In the genomic region with DNA sequence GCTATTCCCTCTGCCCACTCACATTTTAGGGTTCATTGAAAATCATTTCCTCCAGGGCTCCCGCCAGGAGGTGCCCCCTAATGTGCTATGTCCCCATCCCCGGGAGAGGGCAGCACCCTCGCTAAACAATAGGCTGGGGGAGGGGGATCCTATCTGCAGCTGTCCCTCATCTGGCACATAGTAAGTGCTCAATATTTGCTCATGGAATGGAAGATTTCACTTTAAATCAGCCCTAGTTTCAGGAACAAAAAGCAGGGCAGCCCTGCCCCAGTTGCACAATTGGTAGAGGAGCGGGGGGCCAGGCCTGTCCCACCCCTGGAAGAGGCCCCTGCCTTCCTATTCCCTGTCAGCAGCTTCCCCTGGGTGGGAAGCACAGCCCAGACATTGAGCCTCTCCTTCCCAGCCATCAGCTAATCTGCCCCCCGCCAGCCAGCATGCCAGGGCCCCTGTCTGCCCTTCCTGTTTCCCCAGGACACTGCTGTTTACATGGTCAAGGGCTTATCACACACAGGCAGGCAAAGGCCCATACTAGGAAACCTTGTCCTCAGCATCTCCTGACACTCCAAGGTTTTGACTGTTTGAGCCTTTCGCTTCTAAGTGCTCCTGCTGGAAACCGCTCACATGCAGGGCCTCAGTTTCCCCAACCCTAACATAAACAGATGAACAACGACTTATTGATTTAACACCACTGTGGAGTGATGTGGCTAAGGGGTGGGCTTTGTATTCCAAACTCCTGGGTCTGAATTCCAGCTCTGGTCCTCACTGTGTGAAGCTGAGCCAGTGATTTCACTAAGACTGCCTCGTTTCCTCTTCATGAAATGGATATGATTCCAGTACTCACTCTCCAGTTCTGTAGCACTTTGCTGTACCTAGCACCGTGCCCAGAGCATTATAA, we compare ENCODE assay signal across 11 cellular contexts.
DNase-seq lines count a peak whose midpoint lies in the region; ATAC-seq and TF ChIP-seq lines count a peak whose summit lies in the region.
"Had no signal": no experiment of that assay in that cellular context is flagged by ENCODE, and none has a peak within 500 bp of the region (broad histone marks: within the 10 kb centered on the region; RNA-seq: fewer than 3 reads in every experiment).

No MANE protein-coding gene starts in this region.

- POLR2A ChIA-PET in OCI-LY7 (lab: Charles Lee), result no interaction called here

- H3K27me3 Mint-ChIP-seq in activated naive CD4-positive, alpha-beta T cell treated with anti-CD3 and anti-CD28 coated beads, Interleukin-2, amount 10 ng/mL, durations not matched to agents 7 days and 5 days, result peaks cover 7% of the 10 kb centered on the region

- no peaks in the 10 kb centered on the region for H3K36me3 Mint-ChIP-seq in activated naive CD4-positive, alpha-beta T cell treated with anti-CD3 and anti-CD28 coated beads, Interleukin-2, amount 10 ng/mL, durations not matched to agents 7 days and 5 days

- TF ChIP-seq CTCF in OCI-LY7 (conservative IDR thresholded peaks at IDR 0.05; ENCODE audit: low read length), result peak; percentile 75
- TF ChIP-seq CTCF in epithelial cell of proximal tubule (conservative IDR thresholded peaks at IDR 0.05; ENCODE audit: low read depth, low read length), result peak; percentile 21

- H3K9me3 Mint-ChIP-seq in activated naive CD4-positive, alpha-beta T cell treated with anti-CD3 and anti-CD28 coated beads, Interleukin-2, amount 10 ng/mL, durations not matched to agents 7 days and 5 days, result no peaks in the 10 kb centered on the region

- H3K4me1 Mint-ChIP-seq in activated naive CD4-positive, alpha-beta T cell treated with anti-CD3 and anti-CD28 coated beads, Interleukin-2, amount 10 ng/mL, durations not matched to agents 7 days and 5 days, result no peaks in the 10 kb centered on the region

- no peaks in the 10 kb centered on the region for H4K20me1 ChIP-seq in OCI-LY7 (ENCODE audit: insufficient read depth, low read length)

- H3K27ac Mint-ChIP-seq in activated naive CD4-positive, alpha-beta T cell treated with anti-CD3 and anti-CD28 coated beads, Interleukin-2, amount 10 ng/mL, durations not matched to agents 7 days and 5 days, result no peak overlapping the region

- H3K4me1 ChIP-seq in OCI-LY7 (ENCODE audit: insufficient read depth, low read length, poor library complexity, severe bottlenecking), result no peaks in the 10 kb centered on the region

- H3K4me3 Mint-ChIP-seq in activated naive CD4-positive, alpha-beta T cell treated with anti-CD3 and anti-CD28 coated beads, Interleukin-2, amount 10 ng/mL, durations not matched to agents 7 days and 5 days, result no peak overlapping the region

- H3K9me3 ChIP-seq in OCI-LY7 (ENCODE audit: low read length), result no peaks in the 10 kb centered on the region

- intact Hi-C loops in OCI-LY7 (cut with micrococcal nuclease; ENCODE audit: unreplicated experiment) (loop anchor here (1.0 kb wide), 1 partner anchor 257 kb away; no protein-coding TSS in a partner anchor), posterior vena cava (cut with DNase I) (no loop called here)

- no peaks in the 10 kb centered on the region for H3K36me3 ChIP-seq in OCI-LY7 (ENCODE audit: insufficient read depth, low read length)
- H3K36me3 ChIP-seq: BLaER1 treated with 17β-estradiol and CSF1 and Interleukin-3, amounts not matched to agents 10 nM and 100 nM had no signal

- no TSS peak for BruUV-seq in OCI-LY7 (replicated peaks; lab: Mats Ljungman, UMichigan)

- no peak overlapping the region for H3K4me3 ChIP-seq in OCI-LY7 (ENCODE audit: low read depth, low read length, poor library complexity, severe bottlenecking)
- H3K4me3 ChIP-seq in epithelial cell of proximal tubule (ENCODE audit: low read depth, low read length), result no peak overlapping the region
- H3K4me3 ChIP-seq: BLaER1 treated with 17β-estradiol and CSF1 and Interleukin-3, amounts not matched to agents 10 nM and 100 nM; lung had no signal

- no peak overlapping the region for H2AFZ ChIP-seq in OCI-LY7 (ENCODE audit: low read length)

- CTCF ChIA-PET in activated naive CD4-positive, alpha-beta T cell treated with anti-CD3 and anti-CD28 coated beads, Interleukin-2, amount 10 ng/mL, durations not matched to agents 7 days and 5 days (lab: Charles Lee), result interaction anchor here (2.7 kb wide), 1 partner anchor 8 kb away, joined by 8 read pairs; no protein-coding TSS in a partner anchor
- CTCF ChIA-PET in OCI-LY7 (lab: Charles Lee; ENCODE audit: unreplicated experiment), result no interaction called here

- ATAC-seq in HG02870 (IDR thresholded peaks at IDR 0.05; ENCODE audit: unreplicated experiment) (no peak), GM21786 (IDR thresholded peaks at IDR 0.05; ENCODE audit: unreplicated experiment) (no peak)

- no peak overlapping the region for H3K27ac ChIP-seq in OCI-LY7 (ENCODE audit: low read depth, low read length, poor library complexity, severe bottlenecking)
- H3K27ac ChIP-seq: BLaER1 treated with 17β-estradiol and CSF1 and Interleukin-3, amounts not matched to agents 10 nM and 100 nM had no signal

- H3K9me2 ChIP-seq in OCI-LY7 (ENCODE audit: insufficient read depth, low read length), result no peaks in the 10 kb centered on the region

- H3K4me2 ChIP-seq in OCI-LY7 (ENCODE audit: low read length), result no peak overlapping the region

- H3K79me2 ChIP-seq in OCI-LY7 (ENCODE audit: insufficient read depth, low read depth, low read length), result no peaks in the 10 kb centered on the region

- peak; percentile 48 for DNase-seq in activated naive CD4-positive, alpha-beta T cell treated with anti-CD3 and anti-CD28 coated beads, Interleukin-2, amount 10 ng/mL, durations not matched to agents 7 days and 5 days
- DNase-seq in activated naive CD4-positive, alpha-beta T cell treated with anti-CD3 and anti-CD28 coated beads, Interleukin-2, amount 50 U/mL, for 16 hours, result no peak
- DNase-seq in OCI-LY7 (ENCODE audit: low spot score), result peak; percentile 43
- DNase-seq in epithelial cell of proximal tubule (ENCODE audit: low read depth), result no peak
- peak; percentile 30 for DNase-seq in stimulated activated CD8-positive, alpha-beta memory T cell treated with anti-CD3 and anti-CD28 coated beads, Interleukin-4, amount 100 ng/mL, for 48 hours
- DNase-seq in posterior vena cava (ENCODE audit: low spot score), result no peak
- DNase-seq: stimulated activated CD4-positive, alpha-beta T cell treated with anti-CD3 and anti-CD28 coated beads, Interleukin-4, amount 100 ng/mL, for 4 hours had no signal

Comparison
In these comparisons a context has a peak if more than half of its experiments do, and no peak if none do; other contexts are left out.
1. DNase-seq: peak in activated naive CD4-positive, alpha-beta T cell treated with anti-CD3 and anti-CD28 coated beads, Interleukin-2, amount 10 ng/mL, durations not matched to agents 7 days and 5 days (single experiment), OCI-LY7 (single experiment) and stimulated activated CD8-positive, alpha-beta memory T cell treated with anti-CD3 and anti-CD28 coated beads, Interleukin-4, amount 100 ng/mL, for 48 hours (single experiment); none in activated naive CD4-positive, alpha-beta T cell treated with anti-CD3 and anti-CD28 coated beads, Interleukin-2, amount 50 U/mL, for 16 hours (single experiment), epithelial cell of proximal tubule (single experiment) and posterior vena cava (single experiment).